1 cellular context compared by ENCODE assay signal in the genomic region with DNA sequence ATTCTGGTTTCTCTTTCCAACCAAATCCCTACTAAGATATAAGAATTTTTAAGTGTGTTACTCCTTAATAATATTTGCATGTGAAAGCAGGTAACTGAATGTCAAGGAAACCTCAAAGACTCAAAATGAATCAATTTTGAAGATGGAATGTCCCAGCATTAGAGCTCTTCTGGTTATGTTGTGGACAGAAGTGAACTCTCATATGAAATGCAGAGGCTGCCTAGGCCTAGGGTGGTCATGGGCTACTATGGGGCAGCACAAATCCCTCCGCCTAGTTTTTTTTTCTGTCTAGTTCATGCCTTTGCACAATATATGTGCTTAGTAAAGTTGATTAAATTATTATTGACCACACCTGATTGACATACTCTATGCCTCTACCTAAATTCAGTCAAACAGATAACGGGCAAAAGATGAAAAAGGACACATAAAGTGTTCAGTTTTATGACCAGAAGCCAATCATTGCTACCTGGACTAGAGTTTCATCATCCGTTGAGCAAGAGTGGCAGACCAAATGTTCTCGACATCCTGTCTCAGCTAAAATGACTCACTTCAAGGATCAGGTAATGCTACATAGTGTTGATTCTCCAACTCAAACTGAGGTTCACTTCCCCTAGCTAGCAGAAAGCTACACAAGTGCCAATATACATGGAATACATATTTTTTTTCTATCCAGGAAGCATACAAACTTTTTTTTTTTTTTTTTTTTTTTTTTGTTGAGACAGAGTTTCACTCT.
TF ChIP-seq lines count a peak whose summit lies in the region.

No MANE protein-coding gene starts in this region.

TF ChIP-seq in H1, 55 proteins besides CTCF, POLR2A, EP300 and RAD21:
- TF ChIP-seq SP4 (IDR thresholded peaks at IDR 0.05; ENCODE audit: low read length): no peak
- TF ChIP-seq ZNF274 (IDR thresholded peaks at IDR 0.05; ENCODE audit: borderline replicate concordance, extremely low read depth, low read length): no peak
- TF ChIP-seq SUZ12 (IDR thresholded peaks at IDR 0.05; ENCODE audit: low read length): no peak
